Comparison of ENCODE assay signal across 8 cellular contexts in the genomic region with DNA sequence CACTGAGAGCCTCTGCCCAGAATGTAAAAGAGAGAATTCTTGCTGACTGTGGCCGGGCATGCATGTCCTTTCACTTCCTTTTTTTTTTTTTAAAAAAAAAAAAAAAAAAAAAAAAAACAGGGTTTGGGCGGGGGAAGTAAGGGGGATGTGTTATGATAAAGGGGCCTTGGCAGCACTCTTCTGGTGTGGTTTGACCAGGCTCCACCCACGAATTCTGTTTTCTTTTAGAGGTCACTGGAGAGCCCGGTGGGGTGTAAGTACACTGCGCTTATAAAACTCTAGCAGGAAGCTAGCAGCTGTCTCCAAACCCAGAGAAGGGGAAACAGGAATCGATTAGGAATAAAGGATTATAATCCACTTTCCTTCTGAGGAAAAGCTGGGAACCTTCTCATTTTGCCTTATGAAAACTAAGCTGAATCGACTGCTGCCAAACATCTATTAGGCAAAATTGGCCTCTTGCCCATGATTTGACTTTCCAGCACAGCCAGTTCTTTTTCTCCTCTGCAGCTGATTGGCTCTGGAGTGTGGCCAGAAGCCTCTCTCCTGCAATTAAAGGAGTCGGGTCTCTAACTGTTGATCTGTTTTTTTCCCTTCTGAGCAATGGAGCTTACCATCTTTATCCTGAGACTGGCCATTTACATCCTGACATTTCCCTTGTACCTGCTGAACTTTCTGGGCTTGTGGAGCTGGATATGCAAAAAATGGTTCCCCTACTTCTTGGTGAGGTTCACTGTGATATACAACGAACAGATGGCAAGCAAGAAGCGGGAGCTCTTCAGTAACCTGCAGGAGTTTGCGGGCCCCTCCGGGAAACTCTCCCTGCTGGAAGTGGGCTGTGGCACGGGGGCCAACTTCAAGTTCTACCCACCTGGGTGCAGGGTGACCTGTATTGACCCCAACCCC. TPM values are rescaled to one million over a fixed set of nuclear protein-coding genes. Genes with fewer than 3 reads are reported as not detected.
DNase-seq lines count a peak whose midpoint lies in the region; ATAC-seq and TF ChIP-seq lines count a peak whose summit lies in the region.

No MANE protein-coding gene starts in this region.

- peak; percentile 82 for ATAC-seq in GM21381 (IDR thresholded peaks at IDR 0.05; ENCODE audit: unreplicated experiment)
- ATAC-seq in heart left ventricle, result peak; percentile 94 to 96 (median 96)

- intact Hi-C loops in heart left ventricle (cut with DNase I), result loop anchor here in 5 of 10 donors (2.0 to 10.0 kb wide), 8 partner anchors 58 to 162 kb away; a partner anchor contains a TSS

- H3K27me3 Mint-ChIP-seq in osteocyte (ENCODE audit: unreplicated experiment), result no peaks in the 10 kb centered on the region

- peaks cover 0 to 6% (median under 1%) of the 10 kb centered on the region in 9 donors for H3K36me3 ChIP-seq in heart left ventricle

- H3K9me3 Mint-ChIP-seq in osteocyte (ENCODE audit: unreplicated experiment), result no peaks in the 10 kb centered on the region

- H3K27me3 ChIP-seq in heart left ventricle, result no peaks in the 10 kb centered on the region

- H3K9me3 ChIP-seq in heart left ventricle, result no peaks in the 10 kb centered on the region

- peak overlapping the region; percentile 74 for H3K4me3 Mint-ChIP-seq in osteocyte (ENCODE audit: unreplicated experiment)

- TF ChIP-seq CTCF in heart left ventricle (IDR thresholded peaks at IDR 0.05) (no peak), osteocyte (IDR thresholded peaks at IDR 0.05) (no peak)

- H3K4me1 ChIP-seq in heart left ventricle, result peaks cover 0 to 59% (median 40%) of the 10 kb centered on the region in 12 donors

- H3K27ac ChIP-seq in heart left ventricle, result peak overlapping the region; percentile 83 to 95 (median 88)

- DNase-seq in EL (peak; percentile 86), HK-2 (ENCODE audit: unreplicated experiment) (peak; percentile 7), NCI-H748 treated with DMSO at 0.1 percent for 48 hours (lab: John Stamatoyannopoulos, UW) (peak; percentile 87), amygdala (lab: John Stamatoyannopoulos, UW) (peak; percentile 33 to 93 (median 78)), heart left ventricle (peak; percentile 85 to 95 (median 93)), osteocyte (ENCODE audit: extremely low spot score, unreplicated experiment) (peak; percentile 85), NCI-H1930 (lab: John Stamatoyannopoulos, UW) (no peak)

- H3K4me3 ChIP-seq in heart left ventricle, result peak overlapping the region; percentile 63 to 88 (median 71)

- H3K4me1 Mint-ChIP-seq in osteocyte (ENCODE audit: unreplicated experiment), result peaks cover 53% of the 10 kb centered on the region

- peak in 1 of 2 donors; percentile 50 for TF ChIP-seq POLR2A in heart left ventricle (IDR thresholded peaks at IDR 0.05)

- no peaks in the 10 kb centered on the region for H3K36me3 Mint-ChIP-seq in osteocyte (ENCODE audit: unreplicated experiment)

- H3K27ac Mint-ChIP-seq in osteocyte (ENCODE audit: unreplicated experiment), result peak overlapping the region; percentile 93

- 2 to 6% (median 4%) methylated on average over 13 of the region's 13 CpGs for WGBS in heart left ventricle, 4 donors

RNA-seq across cellular contexts. Expression of a gene that starts 27.7 kb away (rescaled TPM):
- total RNA-seq in heart left ventricle (not detected), osteocyte (not detected in 2 replicates)
- not detected for polyA plus RNA-seq in heart left ventricle

Comparison
In these comparisons a context has a peak if more than half of its experiments do, and no peak if none do; other contexts are left out.
1. DNase-seq: peak in EL (single experiment), HK-2 (single experiment), NCI-H748 treated with DMSO at 0.1 percent for 48 hours (single experiment), amygdala (56 of 56), heart left ventricle (5 of 5) and osteocyte (single experiment); none in NCI-H1930 (0 of 2).